ENCODE assay signal across 18 cellular contexts in genomic region chr15:88586401-88587162, GRCh38. TPM values are rescaled to one million over a fixed set of nuclear protein-coding genes. Genes with fewer than 3 reads are reported as not detected.
DNase-seq lines count a peak whose midpoint lies in the region; TF ChIP-seq lines count a peak whose summit lies in the region.
"Had no signal": no experiment of that assay in that cellular context is flagged by ENCODE, and none has a peak within 500 bp of the region (broad histone marks: within the 10 kb centered on the region; RNA-seq: fewer than 3 reads in every experiment).

No MANE protein-coding gene starts in this region.

- no peaks in the 10 kb centered on the region for H3K4me1 Mint-ChIP-seq in Calu3 (ENCODE audit: low read depth, unreplicated experiment)
- H3K4me1 Mint-ChIP-seq: activated naive CD4-positive, alpha-beta T cell treated with anti-CD3 and anti-CD28 coated beads, Interleukin-2, amount 10 ng/mL, durations not matched to agents 7 days and 5 days had no signal

- H3K4me3 Mint-ChIP-seq in Calu3 (ENCODE audit: low read depth, unreplicated experiment): no peak overlapping the region
- H3K4me3 Mint-ChIP-seq: activated naive CD4-positive, alpha-beta T cell treated with anti-CD3 and anti-CD28 coated beads, Interleukin-2, amount 10 ng/mL, durations not matched to agents 7 days and 5 days; effector memory CD8-positive, alpha-beta T cell had no signal

- no peaks in the 10 kb centered on the region for H3K9me3 Mint-ChIP-seq in Calu3 (ENCODE audit: low read depth, unreplicated experiment)
- H3K9me3 Mint-ChIP-seq: activated naive CD4-positive, alpha-beta T cell treated with anti-CD3 and anti-CD28 coated beads, Interleukin-2, amount 10 ng/mL, durations not matched to agents 7 days and 5 days; effector memory CD8-positive, alpha-beta T cell had no signal

- POLR2A ChIA-PET in RWPE1 (lab: Yijun Ruan, JAX; ENCODE audit: low non-redundant PET): no interaction called here

- 7 to 15% methylated on average over 4 of the region's 4 CpGs for WGBS in thyroid gland, 2 donors

- intact Hi-C loops in thyroid gland (cut with DNase I): no loop called here
- intact Hi-C loops in Calu3 (cut with micrococcal nuclease; ENCODE audit: unreplicated experiment): no loop called here

- CTCF ChIA-PET in RWPE1 (lab: Yijun Ruan, JAX): no interaction called here
- CTCF ChIA-PET in Calu3 (lab: Charles Lee): interaction anchor here (1.0 kb wide), 1 partner anchor 103 kb away, joined by 4 read pairs; no protein-coding TSS in a partner anchor

- H3K4me3 ChIP-seq in epithelial cell of esophagus (ENCODE audit: low read length) (no peak overlapping the region), thyroid gland (replicated peaks in 1 of 3) (no peak overlapping the region)
- H3K4me3 ChIP-seq: ovary had no signal

- no peaks in the 10 kb centered on the region for H3K9me3 ChIP-seq in thyroid gland
- H3K9me3 ChIP-seq: ovary had no signal

- H3K36me3 Mint-ChIP-seq in Calu3 (ENCODE audit: insufficient read depth, unreplicated experiment): no peaks in the 10 kb centered on the region
- H3K36me3 Mint-ChIP-seq: activated naive CD4-positive, alpha-beta T cell treated with anti-CD3 and anti-CD28 coated beads, Interleukin-2, amount 10 ng/mL, durations not matched to agents 7 days and 5 days had no signal

- H3K27ac ChIP-seq in RWPE1: no peak overlapping the region
- H3K27ac ChIP-seq in thyroid gland: peak overlapping the region; percentile 65 to 80 (median 79)
- H3K27ac ChIP-seq: 22Rv1, C4-2B, HL-60, ovary had no signal

- TF ChIP-seq CTCF in RWPE1 (conservative IDR thresholded peaks at IDR 0.05; ENCODE audit: low read depth) (no peak), epithelial cell of esophagus (IDR thresholded peaks at IDR 0.05; ENCODE audit: insufficient read depth, low read depth, low read length, missing control alignments) (no peak), thyroid gland (IDR thresholded peaks at IDR 0.05) (no peak), Calu3 (IDR thresholded peaks at IDR 0.05; ENCODE audit: unreplicated experiment) (no peak)

- no peaks in the 10 kb centered on the region for H3K36me3 ChIP-seq in thyroid gland
- H3K36me3 ChIP-seq: ovary had no signal

- BruUV-seq in Calu3 (replicated peaks; lab: Mats Ljungman, UMichigan): no TSS peak

- TF ChIP-seq POLR2A in thyroid gland (IDR thresholded peaks at IDR 0.05): no peak

- H3K27ac Mint-ChIP-seq in Calu3 (ENCODE audit: unreplicated experiment): no peak overlapping the region
- H3K27ac Mint-ChIP-seq: activated naive CD4-positive, alpha-beta T cell treated with anti-CD3 and anti-CD28 coated beads, Interleukin-2, amount 10 ng/mL, durations not matched to agents 7 days and 5 days; effector memory CD8-positive, alpha-beta T cell had no signal

- H3K4me1 ChIP-seq in thyroid gland: peaks cover 16 to 17% of the 10 kb centered on the region in 2 donors

- no peaks in the 10 kb centered on the region for H3K27me3 ChIP-seq in thyroid gland
- H3K27me3 ChIP-seq: ovary had no signal

- peaks cover 65% of the 10 kb centered on the region for H3K27me3 Mint-ChIP-seq in Calu3 (ENCODE audit: unreplicated experiment)

- DNase-seq in DMS79 treated with DMSO at 0.1 percent for 48 hours (lab: John Stamatoyannopoulos, UW) (peak; percentile 40), DMS79 (lab: John Stamatoyannopoulos, UW) (no peak), RWPE1 (ENCODE audit: low spot score) (peak; percentile 81), epithelial cell of esophagus (ENCODE audit: low read depth) (peak; percentile 74), thyroid gland (peak; percentile 69 to 72), Calu3 (no peak), epidermal melanocyte (ENCODE audit: insufficient read length, low spot score) (no peak), COR-L47 (lab: John Stamatoyannopoulos, UW) (no peak)
- DNase-seq: activated CD4-positive, alpha-beta T cell treated with anti-CD3 and anti-CD28 coated beads, Interleukin-2, amount 50 U/mL, for 1 hour; activated naive CD4-positive, alpha-beta T cell treated with anti-CD3 and anti-CD28 coated beads, Interleukin-2, amount 10 ng/mL, durations not matched to agents 7 days and 5 days; activated T-cell treated with anti-CD3 and anti-CD28 coated beads, Interleukin-2, amount 50 U/mL, for 1 hour; effector memory CD8-positive, alpha-beta T cell; NCI-H1105 treated with DMSO at 0.1 percent for 48 hours; NCI-H446 treated with DMSO at 0.1 percent for 48 hours; ovary had no signal

RNA-seq across cellular contexts. Expression of gene AEN, which starts 34.6 kb away (rescaled TPM):
- total RNA-seq in thyroid gland (10 to 100 TPM; 21.6 to 32.8 (median 27.3) TPM), Calu3 (2022) (34.9 and 43.4 TPM in 2 replicates)

RNA-seq across cellular contexts. Expression of gene DET1, which starts 40.1 kb away (rescaled TPM):
- 10 to 100 TPM in 3 of 4 donors, 1 to 10 TPM in 1; 8.8 to 11.2 (median 10.6) TPM for total RNA-seq in thyroid gland
- total RNA-seq in Calu3 (2022): 4.2 and 4.9 TPM in 2 replicates

RNA-seq across cellular contexts. Expression of gene ISG20, which starts 52.2 kb away (rescaled TPM):
- total RNA-seq in thyroid gland: 10 to 100 TPM; 14.3 to 47.8 (median 35.1) TPM
- total RNA-seq in Calu3 (2022): 75.6 and 155 TPM in 2 replicates

Comparison
In these comparisons a context has a peak if more than half of its experiments do, and no peak if none do; other contexts are left out.
1. DNase-seq: peak in DMS79 treated with DMSO at 0.1 percent for 48 hours (single experiment), RWPE1 (single experiment), epithelial cell of esophagus (single experiment) and thyroid gland (2 of 2); none in DMS79 (single experiment), Calu3 (single experiment), epidermal melanocyte (single experiment) and COR-L47 (single experiment).